Comparison of ENCODE assay signal across 20 cellular contexts in genomic region chr14:69891422-69891821, GRCh38. TPM values are rescaled to one million over a fixed set of nuclear protein-coding genes. Genes with fewer than 3 reads are reported as not detected.
"Had no signal": no experiment of that assay in that cellular context is flagged by ENCODE, and none has a peak within 500 bp of the region (broad histone marks: within the 10 kb centered on the region; RNA-seq: fewer than 3 reads in every experiment).

No MANE protein-coding gene starts in this region.

- FAIRE-seq: bronchial epithelial cell had no signal

- H3K36me3 ChIP-seq: esophagus squamous epithelium, gastrocnemius medialis, upper lobe of left lung had no signal

- H3K27ac Mint-ChIP-seq: activated CD4-positive, alpha-beta memory T cell treated with anti-CD3 and anti-CD28 coated beads for 36 hours; activated naive CD4-positive, alpha-beta T cell treated with anti-CD3 and anti-CD28 coated beads for 36 hours; activated naive CD8-positive, alpha-beta T cell treated with anti-CD3 and anti-CD28 coated beads, Interleukin-2, amount 10 ng/mL, durations not matched to agents 7 days and 5 days; activated T-cell treated with anti-CD3 and anti-CD28 coated beads, Interleukin-2, amount 50 U/mL, for 72 hours; naive B cell; T-helper 1 cell treated with Interleukin-12 subunit alpha and Interleukin-12 subunit beta and Interleukin-4 antibody, amounts not matched to agents 30 μg/mL and 1 μg/mL, for 36 hours had no signal

- H3K4me3 ChIP-seq: coronary artery, esophagus squamous epithelium, gastrocnemius medialis, upper lobe of left lung had no signal

- H3K27ac ChIP-seq: coronary artery, esophagus squamous epithelium, gastrocnemius medialis, upper lobe of left lung had no signal

- DNase-seq: activated CD4-positive, alpha-beta memory T cell treated with anti-CD3 and anti-CD28 coated beads for 36 hours; activated CD4-positive, alpha-beta T cell treated with anti-CD3 and anti-CD28 coated beads for 48 hours; activated effector memory CD4-positive, alpha-beta T cell treated with Interleukin-2 at 50 U/mL for 16 hours; activated naive CD4-positive, alpha-beta T cell treated with anti-CD3 and anti-CD28 coated beads for 36 hours; activated naive CD8-positive, alpha-beta T cell treated with anti-CD3 and anti-CD28 coated beads, Interleukin-2, amount 10 ng/mL, durations not matched to agents 7 days and 5 days; activated T-cell treated with anti-CD3 and anti-CD28 coated beads, Interleukin-2, amount 50 U/mL, for 72 hours; amniotic stem cell; esophagus squamous epithelium; gastrocnemius medialis; islet precursor cell; left colon; mesenchymal stem cell; naive B cell; stimulated activated CD4-positive, alpha-beta T cell treated with anti-CD3 and anti-CD28 coated beads, Interleukin-4, amount 100 ng/mL, for 24 hours; stimulated activated naive CD4-positive, alpha-beta T cell treated with Interleukin-2 at 50 U/mL for 16 hours; T1000 had no signal

- H3K4me1 ChIP-seq: esophagus squamous epithelium, upper lobe of left lung had no signal

- ATAC-seq: activated T-cell treated with anti-CD3 and anti-CD28 coated beads, Interleukin-2, amount 50 U/mL, for 72 hours; gastrocnemius medialis; left colon had no signal

- H3K36me3 Mint-ChIP-seq: activated CD4-positive, alpha-beta memory T cell treated with anti-CD3 and anti-CD28 coated beads for 36 hours; activated naive CD8-positive, alpha-beta T cell treated with anti-CD3 and anti-CD28 coated beads, Interleukin-2, amount 10 ng/mL, durations not matched to agents 7 days and 5 days; naive B cell had no signal

- H3K9me3 Mint-ChIP-seq: activated CD4-positive, alpha-beta memory T cell treated with anti-CD3 and anti-CD28 coated beads for 36 hours; activated naive CD4-positive, alpha-beta T cell treated with anti-CD3 and anti-CD28 coated beads for 36 hours; T-helper 1 cell treated with Interleukin-12 subunit alpha and Interleukin-12 subunit beta and Interleukin-4 antibody, amounts not matched to agents 30 μg/mL and 1 μg/mL, for 36 hours had no signal

- H3K27me3 ChIP-seq: gastrocnemius medialis, upper lobe of left lung had no signal

- H3K9me3 ChIP-seq: gastrocnemius medialis had no signal

- H3K4me1 Mint-ChIP-seq: activated naive CD8-positive, alpha-beta T cell treated with anti-CD3 and anti-CD28 coated beads, Interleukin-2, amount 10 ng/mL, durations not matched to agents 7 days and 5 days; naive B cell had no signal

- H3K4me3 Mint-ChIP-seq: activated CD4-positive, alpha-beta memory T cell treated with anti-CD3 and anti-CD28 coated beads for 36 hours; activated naive CD4-positive, alpha-beta T cell treated with anti-CD3 and anti-CD28 coated beads for 36 hours; activated naive CD8-positive, alpha-beta T cell treated with anti-CD3 and anti-CD28 coated beads, Interleukin-2, amount 10 ng/mL, durations not matched to agents 7 days and 5 days; activated T-cell treated with anti-CD3 and anti-CD28 coated beads, Interleukin-2, amount 50 U/mL, for 72 hours; naive B cell; T-helper 1 cell treated with Interleukin-12 subunit alpha and Interleukin-12 subunit beta and Interleukin-4 antibody, amounts not matched to agents 30 μg/mL and 1 μg/mL, for 36 hours had no signal

RNA-seq across cellular contexts. Expression of gene SMOC1, which starts 12.2 kb away (rescaled TPM):
- total RNA-seq: activated CD4-positive, alpha-beta memory T cell treated with anti-CD3 and anti-CD28 coated beads for 36 hours; activated naive CD4-positive, alpha-beta T cell treated with anti-CD3 and anti-CD28 coated beads for 36 hours; activated naive CD8-positive, alpha-beta T cell treated with anti-CD3 and anti-CD28 coated beads, Interleukin-2, amount 10 ng/mL, durations not matched to agents 7 days and 5 days; activated T-cell treated with anti-CD3 and anti-CD28 coated beads, Interleukin-2, amount 50 U/mL, for 72 hours had no signal
